In the genomic region with DNA sequence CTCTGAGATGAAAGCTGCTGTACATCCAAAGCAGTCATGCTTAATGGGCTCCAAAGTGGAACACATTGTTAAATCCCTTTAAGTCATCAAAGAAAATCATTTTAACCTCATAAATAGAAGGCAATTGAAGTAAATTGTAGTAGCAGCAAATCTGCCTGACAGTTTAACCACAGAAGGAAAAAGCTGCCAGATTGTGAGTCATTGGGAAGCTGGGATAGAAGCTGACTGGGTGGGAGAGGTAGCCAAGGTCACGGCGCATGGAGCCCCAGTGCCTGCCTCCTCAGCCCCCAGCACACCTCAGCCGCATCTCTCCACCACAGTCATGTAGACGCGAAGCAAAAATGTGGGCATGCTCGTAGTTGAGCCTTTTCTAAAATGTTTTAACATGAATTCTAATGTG, we compare ENCODE assay signal across 1 cellular context.
TF ChIP-seq lines count a peak whose summit lies in the region.

No MANE protein-coding gene starts in this region.

TF ChIP-seq in IMR-90, 13 proteins besides CTCF, POLR2A, EP300 and RAD21:
- no peak for TF ChIP-seq SMC3 (IDR thresholded peaks at IDR 0.05; ENCODE audit: low read depth, low read length)
- TF ChIP-seq CHD1 (IDR thresholded peaks at IDR 0.05; ENCODE audit: low read depth, low read length) = no peak
- TF ChIP-seq CEBPB (IDR thresholded peaks at IDR 0.05; ENCODE audit: low read depth, low read length) = no peak
- no peak for TF ChIP-seq NFE2L2 (IDR thresholded peaks at IDR 0.05; ENCODE audit: low read depth, low read length)
- no peak for TF ChIP-seq FOS (IDR thresholded peaks at IDR 0.05; ENCODE audit: low read depth, low read length)
- TF ChIP-seq, protein P1, sequence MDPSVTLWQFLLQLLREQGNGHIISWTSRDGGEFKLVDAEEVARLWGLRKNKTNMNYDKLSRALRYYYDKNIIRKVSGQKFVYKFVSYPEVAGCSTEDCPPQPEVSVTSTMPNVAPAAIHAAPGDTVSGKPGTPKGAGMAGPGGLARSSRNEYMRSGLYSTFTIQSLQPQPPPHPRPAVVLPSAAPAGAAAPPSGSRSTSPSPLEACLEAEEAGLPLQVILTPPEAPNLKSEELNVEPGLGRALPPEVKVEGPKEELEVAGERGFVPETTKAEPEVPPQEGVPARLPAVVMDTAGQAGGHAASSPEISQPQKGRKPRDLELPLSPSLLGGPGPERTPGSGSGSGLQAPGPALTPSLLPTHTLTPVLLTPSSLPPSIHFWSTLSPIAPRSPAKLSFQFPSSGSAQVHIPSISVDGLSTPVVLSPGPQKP (IDR thresholded peaks at IDR 0.05; ENCODE audit: borderline replicate concordance, low read depth, low read length) = no peak
- no peak for TF ChIP-seq MAZ (IDR thresholded peaks at IDR 0.05; ENCODE audit: borderline replicate concordance, low read depth, low read length)
- no peak for TF ChIP-seq RCOR1 (IDR thresholded peaks at IDR 0.05; ENCODE audit: insufficient replicate concordance, low read length)
- no peak for TF ChIP-seq BHLHE40 (IDR thresholded peaks at IDR 0.05; ENCODE audit: low read depth, low read length)
- TF ChIP-seq MAFK (IDR thresholded peaks at IDR 0.05; ENCODE audit: low read depth, low read length) = no peak
- TF ChIP-seq, protein P2, sequence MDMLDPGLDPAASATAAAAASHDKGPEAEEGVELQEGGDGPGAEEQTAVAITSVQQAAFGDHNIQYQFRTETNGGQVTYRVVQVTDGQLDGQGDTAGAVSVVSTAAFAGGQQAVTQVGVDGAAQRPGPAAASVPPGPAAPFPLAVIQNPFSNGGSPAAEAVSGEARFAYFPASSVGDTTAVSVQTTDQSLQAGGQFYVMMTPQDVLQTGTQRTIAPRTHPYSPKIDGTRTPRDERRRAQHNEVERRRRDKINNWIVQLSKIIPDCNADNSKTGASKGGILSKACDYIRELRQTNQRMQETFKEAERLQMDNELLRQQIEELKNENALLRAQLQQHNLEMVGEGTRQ (IDR thresholded peaks at IDR 0.05; ENCODE audit: low read depth, low read length) = no peak
- no peak for TF ChIP-seq MXI1 (IDR thresholded peaks at IDR 0.05; ENCODE audit: borderline replicate concordance, low read depth, low read length)
- TF ChIP-seq RFX5 (IDR thresholded peaks at IDR 0.05; ENCODE audit: low read depth, low read length) = no peak
